In genomic region chr14:54440870-54441868, GRCh38 we compare ENCODE assay signal across 8 cellular contexts. TPM values are rescaled to one million over a fixed set of nuclear protein-coding genes. Genes with fewer than 3 reads are reported as not detected.
DNase-seq lines count a peak whose midpoint lies in the region; ATAC-seq and TF ChIP-seq lines count a peak whose summit lies in the region.

TSS of gene CNIH1 (minus strand) at chr14:54441374. CDS start at chr14:54441327, 47 bp downstream.

- H3K4me3 Mint-ChIP-seq in IgD-negative memory B cell, result peak within 1 kb of the TSS; percentile 83 to 96 (median 93)

- peaks cover 2% of the 10 kb centered on the region for H3K36me3 Mint-ChIP-seq in IgD-negative memory B cell

- H3K27me3 ChIP-seq in mucosa of rectum (ENCODE audit: control insufficient read depth in 2 of 2, insufficient read depth in 2 of 2, low read length in 2 of 2), result no peaks in the 10 kb centered on the region

- peak; percentile 83 for TF ChIP-seq CTCF in epithelial cell of proximal tubule (conservative IDR thresholded peaks at IDR 0.05; ENCODE audit: low read depth, low read length)

- no peaks in the 10 kb centered on the region for H3K36me3 ChIP-seq in mucosa of rectum (ENCODE audit: control insufficient read depth in 2 of 2, insufficient read depth in 2 of 2, low read length in 2 of 2)

- DNase-seq in DMS153 (lab: John Stamatoyannopoulos, UW) (peak; percentile 81), OCI-M1 (lab: John Stamatoyannopoulos, UW) (peak; percentile 90), activated T-cell treated with anti-CD3 and anti-CD28 coated beads for 4 hours (peak; percentile 89), epithelial cell of proximal tubule (ENCODE audit: low read depth) (peak; percentile 18)
- peak; percentile 94 to 95 for DNase-seq in stimulated activated CD8-positive, alpha-beta memory T cell treated with anti-CD3 and anti-CD28 coated beads, Interleukin-7, amount 100 ng/mL, for 1 hour (ENCODE audit: low read depth in 2 of 2)

- H3K4me1 ChIP-seq in mucosa of rectum (ENCODE audit: control insufficient read depth in 2 of 2, insufficient read depth in 2 of 2, low read length in 2 of 2), result peaks cover 10 to 15% of the 10 kb centered on the region in 2 donors

- no peaks in the 10 kb centered on the region for H3K9me3 Mint-ChIP-seq in IgD-negative memory B cell

- peak within 1 kb of the TSS; percentile 86 to 87 for H3K9ac ChIP-seq in mucosa of rectum (ENCODE audit: low read depth in 1 of 2, low read length in 2 of 2)

- H3K27me3 Mint-ChIP-seq in IgD-negative memory B cell, result peaks cover 1% of the 10 kb centered on the region

- peak within 1 kb of the TSS; percentile 82 to 95 (median 92) for H3K27ac Mint-ChIP-seq in IgD-negative memory B cell

- peak; percentile 92 for ATAC-seq in GM21529 (IDR thresholded peaks at IDR 0.05; ENCODE audit: unreplicated experiment)

- H3K4me3 ChIP-seq in epithelial cell of proximal tubule (ENCODE audit: low read depth, low read length) (peak within 1 kb of the TSS; percentile 84), mucosa of rectum (ENCODE audit: low read length in 2 of 2) (peak within 1 kb of the TSS; percentile 74 to 91)

- H3K9me3 ChIP-seq in mucosa of rectum (ENCODE audit: control insufficient read depth in 2 of 2, low read length in 2 of 2), result no peaks in the 10 kb centered on the region

- peak within 1 kb of the TSS; percentile 92 to 93 for H3K27ac ChIP-seq in mucosa of rectum (ENCODE audit: low read depth in 2 of 2, low read length in 2 of 2)

- peaks cover 29 to 39% (median 32%) of the 10 kb centered on the region in 3 donors for H3K4me1 Mint-ChIP-seq in IgD-negative memory B cell

RNA-seq across cellular contexts. Expression of gene CNIH1, which starts in this region (rescaled TPM):
- 68.5 TPM for polyA plus RNA-seq in IgD-negative memory B cell
- 131 and 241 TPM in 2 replicates for total RNA-seq in epithelial cell of proximal tubule

Comparison
In these comparisons a context has a peak if more than half of its experiments do, and no peak if none do; other contexts are left out.
1. Peak in every context shown above with its lines: DNase-seq, ATAC-seq, H3K4me3 ChIP-seq and H3K27ac ChIP-seq.
2. DNase-seq: peak in every context shown above with its lines; median percentile 94 in stimulated activated CD8-positive, alpha-beta memory T cell treated with anti-CD3 and anti-CD28 coated beads, Interleukin-7, amount 100 ng/mL, for 1 hour; 90 in OCI-M1; 89 in activated T-cell treated with anti-CD3 and anti-CD28 coated beads for 4 hours; 81 in DMS153; 18 in epithelial cell of proximal tubule.